ENCODE assay signal across 8 cellular contexts in the genomic region with DNA sequence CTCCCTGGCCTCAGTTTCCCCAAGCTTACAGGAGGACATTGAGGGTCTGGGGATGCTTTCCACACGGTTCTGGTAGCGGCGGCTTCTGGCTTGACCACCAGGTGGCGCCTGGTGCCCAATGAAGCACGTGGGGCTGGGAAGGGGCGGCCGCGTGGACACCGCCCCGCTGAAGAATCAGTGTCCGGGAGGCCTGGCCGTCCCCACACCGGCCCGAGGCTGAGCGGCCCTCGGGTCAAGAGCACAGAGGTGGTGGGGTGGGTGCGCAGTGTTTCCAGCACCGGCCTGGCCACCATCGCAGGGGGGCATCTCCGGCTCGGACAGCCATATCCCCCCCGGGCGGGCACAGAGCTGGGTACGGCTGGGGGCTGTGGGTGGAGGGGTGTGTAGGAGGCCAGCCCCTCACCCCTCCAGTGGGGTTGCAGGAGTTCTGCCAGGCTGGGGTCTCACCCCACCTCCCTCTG. TPM values are rescaled to one million over a fixed set of nuclear protein-coding genes. Genes with fewer than 3 reads are reported as not detected.
DNase-seq lines count a peak whose midpoint lies in the region; ATAC-seq and TF ChIP-seq lines count a peak whose summit lies in the region.

No MANE protein-coding gene starts in this region.

- ATAC-seq in DND-41 (ENCODE audit: insufficient read depth, low read depth) (peak; percentile 86), left colon (peak; percentile 29), GM21390 (IDR thresholded peaks at IDR 0.05; ENCODE audit: unreplicated experiment) (no peak), GM21529 (IDR thresholded peaks at IDR 0.05; ENCODE audit: unreplicated experiment) (no peak)
- ATAC-seq in activated CD4-positive, CD25-positive, alpha-beta regulatory T cell treated with anti-CD3 and anti-CD28 coated beads, Interleukin-2, amount 50 U/mL, for 24 hours: peak; percentile 77 to 78

- H3K4me1 ChIP-seq in DND-41 (ENCODE audit: insufficient read depth, low read length): peaks cover 12% of the 10 kb centered on the region

- intact Hi-C loops in left colon (cut with DNase I, micrococcal nuclease): loop anchor here (5.0 kb wide), 1 partner anchor 190 kb away; no protein-coding TSS in a partner anchor

- peak; percentile 96 for TF ChIP-seq CTCF in DND-41 (IDR thresholded peaks at IDR 0.05; ENCODE audit: borderline replicate concordance, extremely low read depth, low read length, poor library complexity, severe bottlenecking)
- peak; percentile 87 for TF ChIP-seq CTCF in cardiac fibroblast (IDR thresholded peaks at IDR 0.05; ENCODE audit: low read depth, low read length)

- peak overlapping the region; percentile 55 for H3K4me2 ChIP-seq in DND-41 (ENCODE audit: insufficient read depth, low read length)

- H4K20me1 ChIP-seq in DND-41 (ENCODE audit: insufficient read depth, low read length): no peaks in the 10 kb centered on the region

- H3K9me3 ChIP-seq in DND-41 (ENCODE audit: insufficient read depth, low read length, severe bottlenecking): no peaks in the 10 kb centered on the region

- H3K36me3 ChIP-seq in DND-41 (ENCODE audit: insufficient read depth, low read length): no peaks in the 10 kb centered on the region

- H3K27me3 ChIP-seq in DND-41 (ENCODE audit: insufficient read depth, low read length, poor library complexity): no peaks in the 10 kb centered on the region

- DNase-seq in DND-41 (peak; percentile 79), M059J (ENCODE audit: low read depth) (peak; percentile 56), cardiac fibroblast (ENCODE audit: low read depth in 2 of 2) (peak; percentile 66 to 73), left colon (peak in 1 of 2 donors; percentile 82)
- DNase-seq in stimulated activated CD4-positive, alpha-beta T cell treated with anti-CD3 and anti-CD28 coated beads, Interleukin-4, amount 100 ng/mL, for 4 hours: peak; percentile 60 to 77

- peak overlapping the region; percentile 33; the same call in 1 of the 2 replicates for H3K27ac ChIP-seq in DND-41 (ENCODE audit: low read length)

- no peaks in the 10 kb centered on the region for H3K79me2 ChIP-seq in DND-41 (ENCODE audit: insufficient read depth, low read length)

- H3K9ac ChIP-seq in DND-41 (ENCODE audit: low read depth, low read length): peak overlapping the region; percentile 39

- H3K4me3 ChIP-seq in DND-41 (ENCODE audit: low read depth in 1 of 2, low read length in 2 of 2) (peak overlapping the region in 1 of 2 experiments; percentile 27; a peak in 1 of 4 replicates), cardiac fibroblast (replicated peaks in 1 of 2; ENCODE audit: low read depth in 2 of 2, low read length in 2 of 2) (peak overlapping the region in 1 of 2 donors; percentile 15)

- peak overlapping the region; percentile 73 for H2AFZ ChIP-seq in DND-41 (ENCODE audit: low read depth, low read length)

RNA-seq across cellular contexts. Expression of gene PPARA, which starts 27.8 kb away (rescaled TPM):
- 10.0 and 18.1 TPM in 2 replicates for total RNA-seq in M059J (2014; rRNA removed; shearing (Covaris generic))
- total RNA-seq in left colon: 10 to 100 TPM; 70.4 to 73.9 TPM

Comparison
In these comparisons a context has a peak if more than half of its experiments do, and no peak if none do; other contexts are left out.
1. ATAC-seq: peak in DND-41 (single experiment), activated CD4-positive, CD25-positive, alpha-beta regulatory T cell treated with anti-CD3 and anti-CD28 coated beads, Interleukin-2, amount 50 U/mL, for 24 hours (2 of 2) and left colon (single experiment); none in GM21390 (single experiment) and GM21529 (single experiment).